ENCODE assay signal across 14 cellular contexts in genomic region chr17:6257339-6257738, GRCh38.
DNase-seq lines count a peak whose midpoint lies in the region; ATAC-seq and TF ChIP-seq lines count a peak whose summit lies in the region.
"Had no signal": no experiment of that assay in that cellular context is flagged by ENCODE, and none has a peak within 500 bp of the region (broad histone marks: within the 10 kb centered on the region; RNA-seq: fewer than 3 reads in every experiment).

No MANE protein-coding gene starts in this region.

- no peak for TF ChIP-seq CTCF in brain (conservative IDR thresholded peaks at IDR 0.05)

- no peaks in the 10 kb centered on the region for H3K27me3 ChIP-seq in iPS-20b (ENCODE audit: insufficient read depth, low read length)
- H3K27me3 ChIP-seq: BLaER1 had no signal

- peak overlapping the region; percentile 64; the same call in 1 of the 2 replicates for H3K9ac ChIP-seq in iPS-20b (ENCODE audit: low read depth, low read length)
- H3K9ac ChIP-seq: BLaER1 had no signal

- peaks cover 45% of the 10 kb centered on the region for H3K4me1 Mint-ChIP-seq in brain

- peak; percentile 8 for DNase-seq in HS-5 (ENCODE audit: low read depth)
- DNase-seq in retina = peak; percentile 29
- no peak for DNase-seq in NCI-H82 (lab: John Stamatoyannopoulos, UW)
- no peak for DNase-seq in activated CD4-positive, alpha-beta T cell treated with anti-CD3 and anti-CD28 coated beads for 4 hours
- DNase-seq in stimulated activated naive CD8-positive, alpha-beta T cell treated with anti-CD3 and anti-CD28 coated beads, Interleukin-15, Interleukin-2, amounts not matched to agents 100 U/mL and 50 U/mL, for 24 hours = no peak
- DNase-seq in NCI-H510A (lab: John Stamatoyannopoulos, UW) = no peak
- DNase-seq: central memory CD4-positive, alpha-beta T cell; NCI-H187 treated with DMSO at 0.1 percent for 48 hours; NCI-H69 had no signal

- H3K9me3 ChIP-seq in iPS-20b (ENCODE audit: insufficient read depth, low read depth, low read length) = no peaks in the 10 kb centered on the region
- H3K9me3 ChIP-seq: BLaER1 had no signal

- H3K36me3 ChIP-seq in iPS-20b (ENCODE audit: insufficient read depth, low read depth, low read length) = no peaks in the 10 kb centered on the region
- H3K36me3 ChIP-seq: BLaER1 had no signal

- peak overlapping the region; percentile 63 for H3K27ac ChIP-seq in iPS-20b (ENCODE audit: low read length)
- H3K27ac ChIP-seq: BLaER1 had no signal

- no peaks in the 10 kb centered on the region for H3K36me3 Mint-ChIP-seq in brain
- H3K36me3 Mint-ChIP-seq: activated naive CD4-positive, alpha-beta T cell treated with anti-CD3 and anti-CD28 coated beads, Interleukin-2, amount 50 U/mL, for 72 hours had no signal

- H3K4me3 ChIP-seq in iPS-20b (ENCODE audit: low read length) = no peak overlapping the region
- H3K4me3 ChIP-seq: BLaER1, lung had no signal

- H3K4me1 ChIP-seq in iPS-20b (ENCODE audit: insufficient read depth, low read length) = peaks cover 21% of the 10 kb centered on the region; the same call in 1 of the 2 replicates
- H3K4me1 ChIP-seq: BLaER1 had no signal

- H3K27ac Mint-ChIP-seq in brain = peak overlapping the region; percentile 41 to 98 (median 91)
- H3K27ac Mint-ChIP-seq: activated naive CD4-positive, alpha-beta T cell treated with anti-CD3 and anti-CD28 coated beads, Interleukin-2, amount 50 U/mL, for 72 hours had no signal

- peak overlapping the region; percentile 31 to 70 (median 55) for H3K4me3 Mint-ChIP-seq in brain

- ATAC-seq in stimulated activated naive CD8-positive, alpha-beta T cell treated with anti-CD3 and anti-CD28 coated beads, Interleukin-15, Interleukin-2, amounts not matched to agents 100 U/mL and 50 U/mL, for 24 hours = no peak
- ATAC-seq: activated naive CD4-positive, alpha-beta T cell treated with anti-CD3 and anti-CD28 coated beads, Interleukin-2, amount 50 U/mL, for 72 hours had no signal

- peaks cover 0 to 4% (median 0%) of the 10 kb centered on the region in 5 experiments for H3K9me3 Mint-ChIP-seq in brain
- H3K9me3 Mint-ChIP-seq: activated naive CD4-positive, alpha-beta T cell treated with anti-CD3 and anti-CD28 coated beads, Interleukin-2, amount 50 U/mL, for 72 hours had no signal

- H3K27me3 Mint-ChIP-seq in brain = peaks cover 5% of the 10 kb centered on the region

Comparison
In these comparisons a context has a peak if more than half of its experiments do, and no peak if none do; other contexts are left out.
1. DNase-seq: peak in HS-5 (single experiment) and retina (single experiment); none in NCI-H82 (single experiment), activated CD4-positive, alpha-beta T cell treated with anti-CD3 and anti-CD28 coated beads for 4 hours (0 of 2), stimulated activated naive CD8-positive, alpha-beta T cell treated with anti-CD3 and anti-CD28 coated beads, Interleukin-15, Interleukin-2, amounts not matched to agents 100 U/mL and 50 U/mL, for 24 hours (single experiment) and NCI-H510A (single experiment).